Comparison of ENCODE assay signal across 16 cellular contexts in genomic region chr21:45828580-45829565, GRCh38.
"Had no signal": no experiment of that assay in that cellular context is flagged by ENCODE, and none has a peak within 500 bp of the region (broad histone marks: within the 10 kb centered on the region; RNA-seq: fewer than 3 reads in every experiment).

No MANE protein-coding gene starts in this region.

- H3K9me3 ChIP-seq: pancreas, SJCRH30 had no signal

- H3K27ac ChIP-seq: pancreas, SJCRH30, skin epidermis had no signal

- H3K27me3 ChIP-seq: pancreas had no signal

- DNase-seq: activated CD4-positive, alpha-beta memory T cell treated with anti-CD3 and anti-CD28 coated beads for 36 hours; activated CD4-positive, CD25-positive, alpha-beta regulatory T cell treated with anti-CD3 and anti-CD28 coated beads, Interleukin-2, amount 50 U/mL, for 72 hours; activated naive CD4-positive, alpha-beta T cell treated with anti-CD3 and anti-CD28 coated beads for 36 hours; cerebellar nuclear complex; dermis blood vessel endothelial cell; endodermal cell; erythroblast; hypothalamus; kidney glomerular epithelial cell; nephron progenitor cell; SJCRH30; substantia nigra; SW 1271 had no signal

- H3K4me3 ChIP-seq: pancreas, SJCRH30, skin epidermis had no signal

- ATAC-seq: activated T-helper 17 cell treated with anti-CD3 and anti-CD28 coated beads, Interleukin-2, amount 50 U/mL, for 72 hours; pancreas had no signal

- H3K4me1 ChIP-seq: pancreas, SJCRH30 had no signal

- H3K36me3 ChIP-seq: pancreas, SJCRH30 had no signal
